5 cellular contexts compared by ENCODE assay signal in the genomic region with DNA sequence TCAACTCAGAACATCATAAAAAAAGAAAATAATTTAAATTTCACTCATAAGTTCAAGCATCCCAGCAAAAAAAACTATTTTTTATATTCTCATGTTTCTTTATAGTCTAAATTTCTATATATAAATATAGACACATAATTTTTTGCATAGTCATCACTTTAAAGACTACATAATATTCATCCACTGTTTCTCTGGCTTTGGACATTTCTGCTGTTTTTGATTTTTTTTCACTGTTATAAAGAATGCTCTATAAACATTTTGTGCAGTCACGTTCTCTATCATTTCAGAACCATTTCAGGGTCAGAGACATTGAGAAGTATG.
"Had no signal": no experiment of that assay in that cellular context is flagged by ENCODE, and none has a peak within 500 bp of the region (broad histone marks: within the 10 kb centered on the region; RNA-seq: fewer than 3 reads in every experiment).

No MANE protein-coding gene starts in this region.

- H3K4me3 Mint-ChIP-seq: H9 had no signal

- H3K9ac ChIP-seq: GM23248 had no signal

- DNase-seq: GM23248, GOT3, H9, HCEC 1CT had no signal

- FAIRE-seq: H54 had no signal

- H3K4me3 ChIP-seq: GM23248 had no signal

- H2AFZ ChIP-seq: GM23248 had no signal

- H3K4me1 Mint-ChIP-seq: H9 had no signal

- H3K27ac ChIP-seq: GM23248 had no signal
